13 cellular contexts compared by ENCODE assay signal in the genomic region with DNA sequence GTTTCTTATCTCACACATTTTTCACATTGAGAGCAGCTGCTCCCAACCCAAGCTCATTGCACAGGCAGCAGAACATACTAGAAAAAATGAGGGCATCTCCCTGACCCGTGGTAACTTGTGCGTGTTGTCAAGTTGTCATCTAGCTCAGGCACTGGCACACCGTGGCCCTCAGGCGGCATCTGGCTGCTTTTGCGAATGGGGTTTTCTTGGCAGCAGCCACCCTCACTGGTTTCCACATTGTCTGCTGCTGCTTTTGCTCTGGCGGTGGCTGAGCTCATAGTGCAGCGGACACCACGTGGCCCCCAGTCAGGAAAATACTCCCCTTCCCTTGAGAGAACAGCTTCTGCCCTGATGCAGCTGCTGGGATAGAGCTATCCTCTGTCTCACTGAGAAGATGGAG.
"Had no signal": no experiment of that assay in that cellular context is flagged by ENCODE, and none has a peak within 500 bp of the region (broad histone marks: within the 10 kb centered on the region; RNA-seq: fewer than 3 reads in every experiment).

No MANE protein-coding gene starts in this region.

- H3K27me3 Mint-ChIP-seq: activated CD8-positive, alpha-beta memory T cell treated with anti-CD3 and anti-CD28 coated beads, Interleukin-2, amount 10 ng/mL, durations not matched to agents 7 days and 5 days; activated T-cell treated with anti-CD3 and anti-CD28 coated beads, Interleukin-2, amount 50 U/mL, for 24 hours had no signal

- H3K4me3 Mint-ChIP-seq: activated CD8-positive, alpha-beta memory T cell treated with anti-CD3 and anti-CD28 coated beads, Interleukin-2, amount 10 ng/mL, durations not matched to agents 7 days and 5 days; activated T-cell treated with anti-CD3 and anti-CD28 coated beads, Interleukin-2, amount 50 U/mL, for 24 hours; neural crest cell had no signal

- H3K27ac ChIP-seq: breast epithelium, esophagus squamous epithelium, heart right ventricle, pancreas, transverse colon had no signal

- H3K4me1 Mint-ChIP-seq: activated CD8-positive, alpha-beta memory T cell treated with anti-CD3 and anti-CD28 coated beads, Interleukin-2, amount 10 ng/mL, durations not matched to agents 7 days and 5 days had no signal

- H3K27ac Mint-ChIP-seq: activated CD8-positive, alpha-beta memory T cell treated with anti-CD3 and anti-CD28 coated beads, Interleukin-2, amount 10 ng/mL, durations not matched to agents 7 days and 5 days; activated naive CD4-positive, alpha-beta T cell treated with anti-CD3 and anti-CD28 coated beads, Interleukin-2, amount 50 U/mL, for 72 hours; activated T-cell treated with anti-CD3 and anti-CD28 coated beads, Interleukin-2, amount 50 U/mL, for 24 hours had no signal

- ATAC-seq: activated CD8-positive, alpha-beta memory T cell treated with anti-CD3 and anti-CD28 coated beads, Interleukin-2, amount 10 ng/mL, durations not matched to agents 7 days and 5 days; activated naive CD4-positive, alpha-beta T cell treated with anti-CD3 and anti-CD28 coated beads, Interleukin-2, amount 50 U/mL, for 72 hours; heart right ventricle; pancreas had no signal

- H3K9me3 Mint-ChIP-seq: activated naive CD4-positive, alpha-beta T cell treated with anti-CD3 and anti-CD28 coated beads, Interleukin-2, amount 50 U/mL, for 72 hours; activated T-cell treated with anti-CD3 and anti-CD28 coated beads, Interleukin-2, amount 50 U/mL, for 24 hours; neural crest cell had no signal

- DNase-seq: activated CD4-positive, alpha-beta T cell treated with anti-CD3 and anti-CD28 coated beads, Interleukin-2, amount 50 U/mL, for 4 hours; activated CD8-positive, alpha-beta memory T cell treated with anti-CD3 and anti-CD28 coated beads, Interleukin-2, amount 10 ng/mL, durations not matched to agents 7 days and 5 days; activated effector memory CD4-positive, alpha-beta T cell treated with Interleukin-2 at 50 U/mL for 16 hours; activated T-cell treated with anti-CD3 and anti-CD28 coated beads, Interleukin-2, amount 50 U/mL, for 24 hours; aorta; esophagus squamous epithelium; heart right ventricle; kidney; transverse colon had no signal
